In the genomic region with DNA sequence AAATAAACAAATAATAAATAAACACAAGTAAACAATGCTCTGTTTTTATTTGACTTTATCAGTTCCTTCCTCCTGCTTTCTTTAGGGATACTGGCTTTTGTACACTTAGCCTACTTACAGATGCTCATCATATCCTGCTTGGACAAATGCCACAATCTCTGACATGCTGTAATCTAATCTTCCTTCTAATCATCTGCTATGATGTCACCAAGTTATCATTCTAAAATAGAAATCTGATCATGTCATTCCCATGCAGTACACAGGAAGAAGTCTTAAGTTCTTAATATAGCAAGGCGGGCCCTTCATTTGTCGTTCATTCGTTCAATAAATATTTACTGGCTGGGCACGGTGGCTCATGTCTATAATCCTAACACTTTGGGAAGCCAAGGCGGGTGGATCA, we compare ENCODE assay signal across 11 cellular contexts. TPM values are rescaled to one million over a fixed set of nuclear protein-coding genes. Genes with fewer than 3 reads are reported as not detected.
A peak's percentile ranks its signal among the peaks of the same experiment; 100 is the strongest.
DNase-seq lines count a peak whose midpoint lies in the region; ATAC-seq and TF ChIP-seq lines count a peak whose summit lies in the region.
"Had no signal": no experiment of that assay in that cellular context is flagged by ENCODE, and none has a peak within 500 bp of the region (broad histone marks: within the 10 kb centered on the region; RNA-seq: fewer than 3 reads in every experiment).

No MANE protein-coding gene starts in this region.

- no peaks in the 10 kb centered on the region for H3K36me3 ChIP-seq in SK-N-SH (replicated peaks in 1 of 2; ENCODE audit: control insufficient read depth in 1 of 2, insufficient read depth in 2 of 2, low read length in 1 of 2)
- H3K36me3 ChIP-seq in left ventricle myocardium inferior, result no peaks in the 10 kb centered on the region
- H3K36me3 ChIP-seq in hepatocyte (replicated peaks; ENCODE audit: insufficient read depth, low read depth), result no peaks in the 10 kb centered on the region
- H3K36me3 ChIP-seq: adrenal gland had no signal

- DNase-seq in AG09319 (ENCODE audit: extremely low read depth, low read depth) (peak; percentile 59), HT1080 (ENCODE audit: low read depth) (peak; percentile 66), SK-N-SH (peak; percentile 26), left ventricle myocardium inferior (no peak), lower leg skin (ENCODE audit: low spot score in 2 of 2) (no peak), NCI-H2107 treated with DMSO at 0.1 percent for 48 hours (lab: John Stamatoyannopoulos, UW; ENCODE audit: unreplicated experiment) (no peak), hepatocyte (ENCODE audit: low spot score) (no peak)
- DNase-seq: effector CD4-positive, alpha-beta T cell; NCI-H2227 treated with DMSO at 0.1 percent for 48 hours had no signal

- H3K9me2 ChIP-seq in SK-N-SH, result no peaks in the 10 kb centered on the region
- H3K9me2 ChIP-seq in hepatocyte (replicated peaks; ENCODE audit: insufficient read depth), result no peaks in the 10 kb centered on the region

- POLR2A ChIA-PET in SK-N-SH (lab: Yijun Ruan, JAX), result interaction anchor here (0.8 kb wide), 1 partner anchor 9 kb away, joined by 5 read pairs; the partner anchor contains the start of gene UBB

- H3K4me2 ChIP-seq in SK-N-SH (no peak overlapping the region), hepatocyte (no peak overlapping the region)

- TF ChIP-seq POLR2A in lower leg skin (IDR thresholded peaks at IDR 0.05), result no peak

- ATAC-seq in HG02938 (IDR thresholded peaks at IDR 0.05; ENCODE audit: unreplicated experiment), result no peak

- H3K9ac ChIP-seq in SK-N-SH, result no peak overlapping the region

- TF ChIP-seq CTCF in AG09319 (IDR thresholded peaks at IDR 0.05; ENCODE audit: low read depth, low read length) (no peak), SK-N-SH (IDR thresholded peaks at IDR 0.05) (no peak), left ventricle myocardium inferior (IDR thresholded peaks at IDR 0.05; ENCODE audit: borderline replicate concordance) (no peak), lower leg skin (IDR thresholded peaks at IDR 0.05) (no peak), hepatocyte (IDR thresholded peaks at IDR 0.05; ENCODE audit: poor library complexity) (no peak)

- H3K4me1 ChIP-seq in SK-N-SH (ENCODE audit: control insufficient read depth in 1 of 2, insufficient read depth in 2 of 2, low read depth in 1 of 2, low read length in 1 of 2) (no peaks in the 10 kb centered on the region), left ventricle myocardium inferior (peaks cover 18% of the 10 kb centered on the region), hepatocyte (ENCODE audit: insufficient read depth) (no peaks in the 10 kb centered on the region)
- H3K4me1 ChIP-seq: adrenal gland had no signal

- peak; percentile 9; a peak in 1 of 4 replicates for TF ChIP-seq EP300 in SK-N-SH (IDR thresholded peaks at IDR 0.05; ENCODE audit: borderline replicate concordance in 1 of 2, low read depth in 1 of 2, low read length in 1 of 2)

- no peaks in the 10 kb centered on the region for H3K27me3 ChIP-seq in SK-N-SH (ENCODE audit: insufficient read depth)
- H3K27me3 ChIP-seq in left ventricle myocardium inferior (ENCODE audit: low read depth), result no peaks in the 10 kb centered on the region
- no peaks in the 10 kb centered on the region for H3K27me3 ChIP-seq in hepatocyte
- H3K27me3 ChIP-seq: adrenal gland had no signal

- intact Hi-C loops in left ventricle myocardium inferior (cut with micrococcal nuclease), result no loop called here
- intact Hi-C loops in lower leg skin (cut with DNase I; ENCODE audit: low total_unique reads), result no loop called here

- no peaks in the 10 kb centered on the region for H3F3A ChIP-seq in SK-N-SH (replicated peaks; ENCODE audit: insufficient read depth)

- no peaks in the 10 kb centered on the region for H4K20me1 ChIP-seq in SK-N-SH (ENCODE audit: insufficient read depth)
- no peaks in the 10 kb centered on the region for H4K20me1 ChIP-seq in hepatocyte (ENCODE audit: insufficient read depth, poor library complexity, severe bottlenecking)

- 54% methylated on average over 5 of the region's 5 CpGs for WGBS in SK-N-SH (ENCODE audit: low lambda C conversion rate)
- WGBS in lower leg skin, 2 donors, result 64 to 69% methylated on average over 5 of the region's 5 CpGs
- WGBS in hepatocyte (ENCODE audit: low lambda C conversion rate, missing lambda C conversion rate), result 84% methylated on average over 5 of the region's 5 CpGs

- peak overlapping the region in 1 of 2 experiments; percentile 10; a peak in 1 of 4 replicates for H3K27ac ChIP-seq in SK-N-SH (ENCODE audit: low read depth in 2 of 2, low read length in 1 of 2)
- peak overlapping the region; percentile 55 for H3K27ac ChIP-seq in left ventricle myocardium inferior (replicated peaks)
- no peak overlapping the region for H3K27ac ChIP-seq in hepatocyte

- H3K4me3 ChIP-seq in SK-N-SH (ENCODE audit: low read depth in 2 of 2, low read length in 1 of 2) (no peak overlapping the region), left ventricle myocardium inferior (no peak overlapping the region), lower leg skin (ENCODE audit: low read depth, poor library complexity, severe bottlenecking) (no peak overlapping the region), hepatocyte (no peak overlapping the region)
- H3K4me3 ChIP-seq: adrenal gland had no signal

- no peaks in the 10 kb centered on the region for H3K79me2 ChIP-seq in SK-N-SH (ENCODE audit: insufficient read depth)
- no peaks in the 10 kb centered on the region for H3K79me2 ChIP-seq in hepatocyte

- H3K9me3 ChIP-seq in SK-N-SH (no peaks in the 10 kb centered on the region), left ventricle myocardium inferior (replicated peaks) (no peaks in the 10 kb centered on the region), hepatocyte (ENCODE audit: low read depth) (no peaks in the 10 kb centered on the region)
- H3K9me3 ChIP-seq: adrenal gland had no signal

- CTCF ChIA-PET in SK-N-SH (lab: Yijun Ruan, JAX), result interaction anchor here (1.0 to 6.2 kb wide), 2 partner anchors 8 to 149 kb away, joined by 3 to 56 read pairs; no protein-coding TSS in a partner anchor

- no peak for TF ChIP-seq RAD21 in SK-N-SH (IDR thresholded peaks at IDR 0.05; ENCODE audit: low read length)

- no peak overlapping the region for H2AFZ ChIP-seq in SK-N-SH (ENCODE audit: low read depth)
- no peak overlapping the region for H2AFZ ChIP-seq in hepatocyte

TF ChIP-seq in SK-N-SH, 30 proteins besides CTCF, POLR2A, EP300 and RAD21 (continues in another document):
- TF ChIP-seq IRF3 (IDR thresholded peaks at IDR 0.05; ENCODE audit: low read depth, low read length), result no peak
- TF ChIP-seq TCF12 (IDR thresholded peaks at IDR 0.05), result peak; percentile 56; the same call in 1 of the 2 replicates
- no peak for TF ChIP-seq TAF1 (IDR thresholded peaks at IDR 0.05; ENCODE audit: borderline replicate concordance, low read depth, low read length)
- TF ChIP-seq SIN3A (IDR thresholded peaks at IDR 0.05; ENCODE audit: borderline replicate concordance, low read depth, low read length), result no peak
- 0 out of 2 replicates have a peak, but pooled peaks have one; percentile 48 for TF ChIP-seq MEF2A (IDR thresholded peaks at IDR 0.05; ENCODE audit: borderline replicate concordance, low read depth)
- peak; percentile 60; the same call in 1 of the 2 replicates for TF ChIP-seq NFIC (IDR thresholded peaks at IDR 0.05; ENCODE audit: borderline replicate concordance)
- TF ChIP-seq JUND (IDR thresholded peaks at IDR 0.05), result no peak

RNA-seq across cellular contexts. Expression of gene UBB, which starts 9.1 kb away (rescaled TPM):
- 2,252 and 2,476 TPM in 2 replicates for total RNA-seq in HT1080 (2014; rRNA removed; shearing (Covaris generic))
- 773 and 787 TPM in 2 replicates for polyA plus RNA-seq in HT1080 (2015; cell fraction: cytosol; rRNA removed)
- polyA plus RNA-seq in HT1080 (2015; cell fraction: nucleus; rRNA removed), result 538 and 557 TPM in 2 replicates
- polyA plus RNA-seq in SK-N-SH (2012; rRNA removed), result 2,465 and 2,693 TPM in 2 replicates
- 2,233 and 2,530 TPM in 2 replicates for polyA plus RNA-seq in SK-N-SH (2012; cell fraction: cytosol; rRNA removed)
- polyA plus RNA-seq in SK-N-SH (2012; cell fraction: nucleus; rRNA removed), result 1,335 and 1,473 TPM in 2 replicates
- 1,605 TPM for total RNA-seq in left ventricle myocardium inferior
- 100 to 1,000 TPM; 606 to 678 (median 615) TPM for total RNA-seq in lower leg skin
- total RNA-seq in hepatocyte, result 1,250 and 1,335 TPM in 2 replicates
- polyA plus RNA-seq in hepatocyte, result 2,041 and 2,117 TPM in 2 replicates

RNA-seq across cellular contexts. Expression of gene CENPV, which starts 18.5 kb away (rescaled TPM):
- 23.7 and 29.4 TPM in 2 replicates for total RNA-seq in HT1080 (2014; rRNA removed; shearing (Covaris generic))
- 26.6 TPM in 2 replicates for polyA plus RNA-seq in HT1080 (2015; cell fraction: cytosol; rRNA removed)
- 24.1 and 27.5 TPM in 2 replicates for polyA plus RNA-seq in HT1080 (2015; cell fraction: nucleus; rRNA removed)
- 92.3 and 97.7 TPM in 2 replicates for polyA plus RNA-seq in SK-N-SH (2012; rRNA removed)
- polyA plus RNA-seq in SK-N-SH (2012; cell fraction: cytosol; rRNA removed), result 90.2 and 92.4 TPM in 2 replicates
- 130 and 200 TPM in 2 replicates for polyA plus RNA-seq in SK-N-SH (2012; cell fraction: nucleus; rRNA removed)
- total RNA-seq in left ventricle myocardium inferior, result 8.4 TPM
- total RNA-seq in lower leg skin, result 1 to 10 TPM; 2.1 to 4.9 (median 3.8) TPM
- total RNA-seq in hepatocyte, result 40.4 and 46.2 TPM in 2 replicates
- polyA plus RNA-seq in hepatocyte, result 51.0 and 52.4 TPM in 2 replicates

RNA-seq across cellular contexts. Expression of gene TRPV2, which starts 43.6 kb away (rescaled TPM):
- total RNA-seq in HT1080 (2014; rRNA removed; shearing (Covaris generic)), result 101 and 105 TPM in 2 replicates
- polyA plus RNA-seq in HT1080 (2015; cell fraction: cytosol; rRNA removed), result 41.0 TPM in 2 replicates
- 138 and 139 TPM in 2 replicates for polyA plus RNA-seq in HT1080 (2015; cell fraction: nucleus; rRNA removed)
- polyA plus RNA-seq in SK-N-SH (2012; rRNA removed), result 10.5 and 11.0 TPM in 2 replicates
- 4.3 and 5.9 TPM in 2 replicates for polyA plus RNA-seq in SK-N-SH (2012; cell fraction: cytosol; rRNA removed)
- 10.6 and 16.4 TPM in 2 replicates for polyA plus RNA-seq in SK-N-SH (2012; cell fraction: nucleus; rRNA removed)
- 6.7 TPM for total RNA-seq in left ventricle myocardium inferior
- total RNA-seq in lower leg skin, result 1 to 10 TPM; 3.3 to 8.9 (median 6.9) TPM
- 1.8 and 7.7 TPM in 2 replicates for total RNA-seq in hepatocyte
- 10.1 and 15.2 TPM in 2 replicates for polyA plus RNA-seq in hepatocyte

Comparison
In these comparisons a context has a peak if more than half of its experiments do, and no peak if none do; other contexts are left out.
1. DNase-seq: peak in AG09319 (single experiment), HT1080 (single experiment) and SK-N-SH (single experiment); none in left ventricle myocardium inferior (single experiment), lower leg skin (0 of 2), NCI-H2107 treated with DMSO at 0.1 percent for 48 hours (single experiment) and hepatocyte (single experiment).
2. RNA of gene TRPV2, which starts 43.6 kb away (total RNA-seq): 101 to 105 TPM in HT1080; 3.3 to 8.9 TPM in lower leg skin, 1.8 to 7.7 TPM in hepatocyte and 6.7 TPM in left ventricle myocardium inferior (single experiment); every median in the first group is over 10 times any median in the second.